Comparison of ENCODE assay signal across 9 cellular contexts in the genomic region with DNA sequence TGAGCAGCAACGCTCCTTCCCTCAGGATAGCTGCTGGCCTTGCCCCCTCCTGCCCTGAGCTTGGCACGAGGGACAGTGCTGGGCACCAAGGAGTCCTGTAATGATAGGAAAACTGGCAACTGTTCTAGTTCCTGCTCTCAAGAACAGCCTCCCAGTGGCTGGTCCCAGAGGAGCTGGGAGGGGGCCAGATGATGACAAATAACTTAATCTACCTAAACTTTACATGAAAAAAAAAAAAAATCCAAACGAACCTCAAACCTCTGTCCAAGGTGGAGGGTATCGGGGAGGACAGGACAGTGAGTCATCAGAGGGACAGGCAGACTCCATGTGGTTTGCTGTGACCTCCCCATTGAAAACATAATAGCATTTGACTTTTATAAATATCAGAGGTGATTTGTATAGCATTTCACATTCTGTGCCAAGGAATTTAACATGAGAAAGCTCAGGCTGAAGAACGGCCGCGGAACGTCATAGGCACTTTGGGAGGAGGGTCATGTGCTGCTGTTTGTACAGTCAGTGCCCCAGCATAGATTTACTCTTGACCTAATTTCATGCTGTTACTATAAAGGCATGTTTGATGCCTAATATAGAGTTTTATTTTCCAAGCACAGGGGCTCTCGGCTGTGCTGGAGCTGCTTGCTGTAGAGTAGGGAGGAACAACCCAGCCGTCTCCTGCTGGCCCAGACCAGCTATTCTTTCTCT.
DNase-seq lines count a peak whose midpoint lies in the region; ATAC-seq lines count a peak whose summit lies in the region.
"Had no signal": no experiment of that assay in that cellular context is flagged by ENCODE, and none has a peak within 500 bp of the region (broad histone marks: within the 10 kb centered on the region; RNA-seq: fewer than 3 reads in every experiment).

No MANE protein-coding gene starts in this region.

- POLR2A ChIA-PET in activated CD4-positive, alpha-beta T cell treated with anti-CD3 and anti-CD28 coated beads for 36 hours (lab: Charles Lee): no interaction called here

- CTCF ChIA-PET in activated CD4-positive, alpha-beta T cell treated with anti-CD3 and anti-CD28 coated beads for 36 hours (lab: Charles Lee): interaction anchor here (1.1 kb wide), 1 partner anchor 14 kb away, joined by 3 read pairs; no protein-coding TSS in a partner anchor

- no peak overlapping the region for H3K4me3 Mint-ChIP-seq in activated CD4-positive, alpha-beta T cell treated with anti-CD3 and anti-CD28 coated beads for 36 hours

- DNase-seq in Caki2 (ENCODE audit: low read depth): peak; percentile 62
- DNase-seq in anterior cingulate cortex (lab: John Stamatoyannopoulos, UW): peak in 32 of 58 donors; percentile 9 to 55 (median 30)
- DNase-seq in cardiac septum (ENCODE audit: low spot score): peak; percentile 85
- DNase-seq in putamen (ENCODE audit: low spot score): peak; percentile 34
- no peak for DNase-seq in CD1c-positive myeloid dendritic cell (ENCODE audit: extremely low spot score)
- no peak for DNase-seq in activated CD4-positive, alpha-beta T cell treated with anti-CD3 and anti-CD28 coated beads for 36 hours
- DNase-seq: cerebellar nuclear complex had no signal

- intact Hi-C loops in cardiac septum (cut with DNase I): loop anchor here (2.0 to 10.0 kb wide), 4 partner anchors 17 to 323 kb away; a partner anchor contains a TSS
- intact Hi-C loops in activated CD4-positive, alpha-beta T cell treated with anti-CD3 and anti-CD28 coated beads for 36 hours (cut with DNase I, micrococcal nuclease): loop anchor here (2.0 to 5.0 kb wide), 2 partner anchors 161 to 206 kb away; no protein-coding TSS in a partner anchor

- in situ Hi-C loops in Caki2 (cut with HindIII; ENCODE audit: low pct_unique_long_range_greater_than_20kb, low sequenced_read_pairs): no loop called here

- H3K27me3 Mint-ChIP-seq in activated CD4-positive, alpha-beta T cell treated with anti-CD3 and anti-CD28 coated beads for 36 hours: no peaks in the 10 kb centered on the region

- H3K9me3 Mint-ChIP-seq in activated CD4-positive, alpha-beta T cell treated with anti-CD3 and anti-CD28 coated beads for 36 hours (ENCODE audit: low read depth): no peaks in the 10 kb centered on the region

- no peaks in the 10 kb centered on the region for H3K36me3 Mint-ChIP-seq in activated CD4-positive, alpha-beta T cell treated with anti-CD3 and anti-CD28 coated beads for 36 hours (ENCODE audit: low read depth)

- ATAC-seq in HG02938 (IDR thresholded peaks at IDR 0.05; ENCODE audit: unreplicated experiment): no peak
- no peak for ATAC-seq in activated CD4-positive, alpha-beta T cell treated with anti-CD3 and anti-CD28 coated beads for 36 hours
- no peak for ATAC-seq in GM19463 (IDR thresholded peaks at IDR 0.05; ENCODE audit: unreplicated experiment)

- H3K4me1 Mint-ChIP-seq in activated CD4-positive, alpha-beta T cell treated with anti-CD3 and anti-CD28 coated beads for 36 hours: peaks cover 12% of the 10 kb centered on the region

- no peak overlapping the region for H3K27ac Mint-ChIP-seq in activated CD4-positive, alpha-beta T cell treated with anti-CD3 and anti-CD28 coated beads for 36 hours

Comparison
In these comparisons a context has a peak if more than half of its experiments do, and no peak if none do; other contexts are left out.
1. DNase-seq: peak in Caki2 (single experiment), anterior cingulate cortex (32 of 58), cardiac septum (single experiment) and putamen (single experiment); none in CD1c-positive myeloid dendritic cell (single experiment) and activated CD4-positive, alpha-beta T cell treated with anti-CD3 and anti-CD28 coated beads for 36 hours (single experiment).